8 cellular contexts compared by ENCODE assay signal in the genomic region with DNA sequence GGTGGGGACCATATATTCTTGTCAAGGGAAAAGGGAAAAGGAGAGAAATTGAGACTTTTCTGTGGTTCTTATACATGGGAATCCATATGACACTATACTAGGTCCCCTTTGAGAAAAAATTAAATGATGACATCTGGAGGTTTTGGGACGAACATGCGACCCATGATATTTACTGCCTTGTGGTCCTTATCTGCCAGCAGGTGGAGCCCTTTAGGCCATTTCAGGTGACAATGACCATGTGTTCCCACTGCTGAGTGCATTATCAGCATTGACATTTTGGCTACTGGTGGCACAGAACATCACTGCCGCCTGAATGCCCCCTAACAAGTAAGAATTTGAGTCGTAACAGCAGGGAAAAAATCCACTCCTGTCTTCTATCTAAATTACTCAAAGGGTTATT.
DNase-seq lines count a peak whose midpoint lies in the region; ATAC-seq, FAIRE-seq and TF ChIP-seq lines count a peak whose summit lies in the region.

No MANE protein-coding gene starts in this region.

- DNase-seq in D721Med (ENCODE audit: insufficient read length, low spot score) (no peak), pons (ENCODE audit: low spot score) (peak; percentile 15), colonic mucosa (no peak), KG1 (lab: John Stamatoyannopoulos, UW) (no peak)
- DNase-seq in activated T-cell treated with anti-CD3 and anti-CD28 coated beads, Interleukin-2, amount 50 U/mL, for 1 hour, result no peak

- TF ChIP-seq CTCF in D721Med (IDR thresholded peaks at IDR 0.05; ENCODE audit: insufficient read depth, missing control alignments), result peak; percentile 54
- peak; percentile 69 for TF ChIP-seq CTCF in LNCAP (IDR thresholded peaks at IDR 0.05)
- TF ChIP-seq CTCF in brain (conservative IDR thresholded peaks at IDR 0.05), result peak; percentile 28 to 47
- TF ChIP-seq CTCF in colonic mucosa (IDR thresholded peaks at IDR 0.05), result no peak

- no peak overlapping the region for H3K9ac ChIP-seq in colonic mucosa (ENCODE audit: low read depth in 2 of 2, low read length in 2 of 2)

- peak; percentile 72 for ATAC-seq in GM21390 (IDR thresholded peaks at IDR 0.05; ENCODE audit: unreplicated experiment)

- H3K36me3 ChIP-seq in colonic mucosa, result no peaks in the 10 kb centered on the region

- H3K9me3 Mint-ChIP-seq in brain, result peaks cover 0 to 6% (median 4%) of the 10 kb centered on the region in 5 experiments

- H3K27ac Mint-ChIP-seq in brain, result no peak overlapping the region

- H3K27me3 ChIP-seq in colonic mucosa, result no peaks in the 10 kb centered on the region

- H3K36me3 Mint-ChIP-seq in brain, result no peaks in the 10 kb centered on the region

- intact Hi-C loops in colonic mucosa (cut with DNase I), result no loop called here

- H3K4me3 Mint-ChIP-seq in brain, result no peak overlapping the region

- no peaks in the 10 kb centered on the region for H3K4me1 ChIP-seq in colonic mucosa

- FAIRE-seq in D721Med (lab: Jason Lieb, UNC), result peak; percentile 84

- no peak overlapping the region for H3K4me3 ChIP-seq in colonic mucosa

- no peaks in the 10 kb centered on the region for H3K4me1 Mint-ChIP-seq in brain

- no peaks in the 10 kb centered on the region for H3K9me3 ChIP-seq in colonic mucosa

- no peak overlapping the region for H3K27ac ChIP-seq in colonic mucosa

- H3K27me3 Mint-ChIP-seq in brain, result no peaks in the 10 kb centered on the region
